Comparison of ENCODE assay signal across 1 cellular context in genomic region chr10:3830946-3831345, GRCh38.
TF ChIP-seq lines count a peak whose summit lies in the region.

No MANE protein-coding gene starts in this region.

TF ChIP-seq in HepG2, 621 proteins besides CTCF, POLR2A, EP300 and RAD21 (continued from another document and continues in another):
- TF ChIP-seq, protein P1, sequence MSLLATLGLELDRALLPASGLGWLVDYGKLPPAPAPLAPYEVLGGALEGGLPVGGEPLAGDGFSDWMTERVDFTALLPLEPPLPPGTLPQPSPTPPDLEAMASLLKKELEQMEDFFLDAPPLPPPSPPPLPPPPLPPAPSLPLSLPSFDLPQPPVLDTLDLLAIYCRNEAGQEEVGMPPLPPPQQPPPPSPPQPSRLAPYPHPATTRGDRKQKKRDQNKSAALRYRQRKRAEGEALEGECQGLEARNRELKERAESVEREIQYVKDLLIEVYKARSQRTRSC (CRISPR knock-in tag; IDR thresholded peaks at IDR 0.05; ENCODE audit: low read depth): no peak
- TF ChIP-seq SRF (IDR thresholded peaks at IDR 0.05; ENCODE audit: low read depth, low read length) (no peak), BCL6 (CRISPR knock-in tag; IDR thresholded peaks at IDR 0.05) (peak; percentile 35; the same call in 1 of the 2 replicates), PTBP1 (IDR thresholded peaks at IDR 0.05; ENCODE audit: low read depth, low read length, poor library complexity, severe bottlenecking) (no peak), DNMT1 (CRISPR knock-in tag; IDR thresholded peaks at IDR 0.05) (no peak), TBX3 (IDR thresholded peaks at IDR 0.05; ENCODE audit: borderline replicate concordance) (peak; percentile 24; the same call in 1 of the 2 replicates), ZNF441 (CRISPR knock-in tag; IDR thresholded peaks at IDR 0.05; ENCODE audit: borderline replicate concordance) (no peak), BORCS8-MEF2B (CRISPR knock-in tag; IDR thresholded peaks at IDR 0.05) (no peak), ZSCAN31 (CRISPR knock-in tag; IDR thresholded peaks at IDR 0.05; ENCODE audit: low read depth) (no peak), MEF2D (CRISPR knock-in tag; IDR thresholded peaks at IDR 0.05) (no peak), PAWR (CRISPR knock-in tag; IDR thresholded peaks at IDR 0.05; ENCODE audit: borderline replicate concordance) (no peak), NRL (CRISPR knock-in tag; IDR thresholded peaks at IDR 0.05; ENCODE audit: borderline replicate concordance) (no peak), NFAT5 (CRISPR knock-in tag; IDR thresholded peaks at IDR 0.05) (no peak), ZNF670 (CRISPR knock-in tag; IDR thresholded peaks at IDR 0.05; ENCODE audit: borderline replicate concordance) (no peak), CEBPG (CRISPR knock-in tag; IDR thresholded peaks at IDR 0.05) (no peak), ZKSCAN1 (IDR thresholded peaks at IDR 0.05; ENCODE audit: low read length) (no peak), ZSCAN29 (CRISPR knock-in tag; conservative IDR thresholded peaks at IDR 0.05) (no peak), CSRNP1 (CRISPR knock-in tag; IDR thresholded peaks at IDR 0.05) (no peak), PHF8 (CRISPR knock-in tag; IDR thresholded peaks at IDR 0.05) (no peak), ZNF83 (CRISPR knock-in tag; IDR thresholded peaks at IDR 0.05; ENCODE audit: borderline replicate concordance) (no peak), FOXA1 (IDR thresholded peaks at IDR 0.05) (peak; percentile 73), FOXA1 (CRISPR knock-in tag; IDR thresholded peaks at IDR 0.05) (peak; percentile 76), ARNT2 (CRISPR knock-in tag; IDR thresholded peaks at IDR 0.05; ENCODE audit: low read depth) (no peak), GPN1 (CRISPR knock-in tag; IDR thresholded peaks at IDR 0.05; ENCODE audit: borderline replicate concordance) (no peak), YY1 (IDR thresholded peaks at IDR 0.05; ENCODE audit: insufficient read depth, insufficient replicate concordance, low read depth, low read length) (no peak), ZNF407 (CRISPR knock-in tag; IDR thresholded peaks at IDR 0.05; ENCODE audit: not compliant biosample characterization) (no peak)
- TF ChIP-seq, protein P2, sequence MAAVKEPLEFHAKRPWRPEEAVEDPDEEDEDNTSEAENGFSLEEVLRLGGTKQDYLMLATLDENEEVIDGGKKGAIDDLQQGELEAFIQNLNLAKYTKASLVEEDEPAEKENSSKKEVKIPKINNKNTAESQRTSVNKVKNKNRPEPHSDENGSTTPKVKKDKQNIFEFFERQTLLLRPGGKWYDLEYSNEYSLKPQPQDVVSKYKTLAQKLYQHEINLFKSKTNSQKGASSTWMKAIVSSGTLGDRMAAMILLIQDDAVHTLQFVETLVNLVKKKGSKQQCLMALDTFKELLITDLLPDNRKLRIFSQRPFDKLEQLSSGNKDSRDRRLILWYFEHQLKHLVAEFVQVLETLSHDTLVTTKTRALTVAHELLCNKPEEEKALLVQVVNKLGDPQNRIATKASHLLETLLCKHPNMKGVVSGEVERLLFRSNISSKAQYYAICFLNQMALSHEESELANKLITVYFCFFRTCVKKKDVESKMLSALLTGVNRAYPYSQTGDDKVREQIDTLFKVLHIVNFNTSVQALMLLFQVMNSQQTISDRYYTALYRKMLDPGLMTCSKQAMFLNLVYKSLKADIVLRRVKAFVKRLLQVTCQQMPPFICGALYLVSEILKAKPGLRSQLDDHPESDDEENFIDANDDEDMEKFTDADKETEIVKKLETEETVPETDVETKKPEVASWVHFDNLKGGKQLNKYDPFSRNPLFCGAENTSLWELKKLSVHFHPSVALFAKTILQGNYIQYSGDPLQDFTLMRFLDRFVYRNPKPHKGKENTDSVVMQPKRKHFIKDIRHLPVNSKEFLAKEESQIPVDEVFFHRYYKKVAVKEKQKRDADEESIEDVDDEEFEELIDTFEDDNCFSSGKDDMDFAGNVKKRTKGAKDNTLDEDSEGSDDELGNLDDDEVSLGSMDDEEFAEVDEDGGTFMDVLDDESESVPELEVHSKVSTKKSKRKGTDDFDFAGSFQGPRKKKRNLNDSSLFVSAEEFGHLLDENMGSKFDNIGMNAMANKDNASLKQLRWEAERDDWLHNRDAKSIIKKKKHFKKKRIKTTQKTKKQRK (IDR thresholded peaks at IDR 0.05; ENCODE audit: low read length): no peak
- TF ChIP-seq, protein P3, sequence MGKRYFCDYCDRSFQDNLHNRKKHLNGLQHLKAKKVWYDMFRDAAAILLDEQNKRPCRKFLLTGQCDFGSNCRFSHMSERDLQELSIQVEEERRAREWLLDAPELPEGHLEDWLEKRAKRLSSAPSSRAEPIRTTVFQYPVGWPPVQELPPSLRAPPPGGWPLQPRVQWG (CRISPR knock-in tag; IDR thresholded peaks at IDR 0.05; ENCODE audit: borderline replicate concordance, low read depth): no peak
- TF ChIP-seq, protein P4, sequence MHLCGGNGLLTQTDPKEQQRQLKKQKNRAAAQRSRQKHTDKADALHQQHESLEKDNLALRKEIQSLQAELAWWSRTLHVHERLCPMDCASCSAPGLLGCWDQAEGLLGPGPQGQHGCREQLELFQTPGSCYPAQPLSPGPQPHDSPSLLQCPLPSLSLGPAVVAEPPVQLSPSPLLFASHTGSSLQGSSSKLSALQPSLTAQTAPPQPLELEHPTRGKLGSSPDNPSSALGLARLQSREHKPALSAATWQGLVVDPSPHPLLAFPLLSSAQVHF (CRISPR knock-in tag; IDR thresholded peaks at IDR 0.05): no peak
- TF ChIP-seq, protein P5, sequence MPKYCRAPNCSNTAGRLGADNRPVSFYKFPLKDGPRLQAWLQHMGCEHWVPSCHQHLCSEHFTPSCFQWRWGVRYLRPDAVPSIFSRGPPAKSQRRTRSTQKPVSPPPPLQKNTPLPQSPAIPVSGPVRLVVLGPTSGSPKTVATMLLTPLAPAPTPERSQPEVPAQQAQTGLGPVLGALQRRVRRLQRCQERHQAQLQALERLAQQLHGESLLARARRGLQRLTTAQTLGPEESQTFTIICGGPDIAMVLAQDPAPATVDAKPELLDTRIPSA (CRISPR knock-in tag; IDR thresholded peaks at IDR 0.05; ENCODE audit: borderline replicate concordance): no peak
- TF ChIP-seq, protein P6, sequence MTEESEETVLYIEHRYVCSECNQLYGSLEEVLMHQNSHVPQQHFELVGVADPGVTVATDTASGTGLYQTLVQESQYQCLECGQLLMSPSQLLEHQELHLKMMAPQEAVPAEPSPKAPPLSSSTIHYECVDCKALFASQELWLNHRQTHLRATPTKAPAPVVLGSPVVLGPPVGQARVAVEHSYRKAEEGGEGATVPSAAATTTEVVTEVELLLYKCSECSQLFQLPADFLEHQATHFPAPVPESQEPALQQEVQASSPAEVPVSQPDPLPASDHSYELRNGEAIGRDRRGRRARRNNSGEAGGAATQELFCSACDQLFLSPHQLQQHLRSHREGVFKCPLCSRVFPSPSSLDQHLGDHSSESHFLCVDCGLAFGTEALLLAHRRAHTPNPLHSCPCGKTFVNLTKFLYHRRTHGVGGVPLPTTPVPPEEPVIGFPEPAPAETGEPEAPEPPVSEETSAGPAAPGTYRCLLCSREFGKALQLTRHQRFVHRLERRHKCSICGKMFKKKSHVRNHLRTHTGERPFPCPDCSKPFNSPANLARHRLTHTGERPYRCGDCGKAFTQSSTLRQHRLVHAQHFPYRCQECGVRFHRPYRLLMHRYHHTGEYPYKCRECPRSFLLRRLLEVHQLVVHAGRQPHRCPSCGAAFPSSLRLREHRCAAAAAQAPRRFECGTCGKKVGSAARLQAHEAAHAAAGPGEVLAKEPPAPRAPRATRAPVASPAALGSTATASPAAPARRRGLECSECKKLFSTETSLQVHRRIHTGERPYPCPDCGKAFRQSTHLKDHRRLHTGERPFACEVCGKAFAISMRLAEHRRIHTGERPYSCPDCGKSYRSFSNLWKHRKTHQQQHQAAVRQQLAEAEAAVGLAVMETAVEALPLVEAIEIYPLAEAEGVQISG (CRISPR knock-in tag; IDR thresholded peaks at IDR 0.05): no peak
